In the genomic region with DNA sequence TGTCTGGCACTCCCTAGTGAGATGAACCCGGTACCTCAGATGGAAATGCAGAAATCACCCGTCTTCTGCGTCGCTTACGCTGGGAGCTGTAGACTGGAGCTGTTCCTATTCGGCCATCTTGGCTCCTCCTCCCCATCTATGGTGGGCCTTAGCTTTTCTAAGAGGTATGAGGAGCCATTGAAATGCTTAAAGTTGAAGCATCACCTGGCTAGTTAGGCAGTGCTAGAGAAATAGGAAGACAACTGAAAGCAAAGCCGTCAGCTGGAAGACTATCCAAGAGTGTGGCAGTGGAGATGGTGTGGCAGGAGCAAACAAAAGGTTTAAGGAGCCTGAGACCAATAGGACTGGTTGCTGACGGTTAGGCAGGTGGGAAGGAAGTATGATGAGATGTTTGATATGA, we compare ENCODE assay signal across 6 cellular contexts.
DNase-seq lines count a peak whose midpoint lies in the region; ATAC-seq, FAIRE-seq and TF ChIP-seq lines count a peak whose summit lies in the region.
"Not testable (repeated sequence)": the region's sequence is repeated elsewhere in the genome, so short reads cannot be mapped to it uniquely, and the experiment has no call there.

No MANE protein-coding gene starts in this region.

- H3K18ac ChIP-seq in H1 (ENCODE audit: extremely low read depth, low read length) = not testable (repeated sequence)

- TF ChIP-seq CTCF in H1 (IDR thresholded peaks at IDR 0.05; ENCODE audit: control extremely low read depth in 1 of 3, insufficient read depth in 1 of 3, low read depth in 1 of 3, low read length in 3 of 3) = not testable (repeated sequence)

- H3K4me3 ChIP-seq in CD8-positive, alpha-beta memory T cell (ENCODE audit: low read length) = not testable (repeated sequence)
- H3K4me3 ChIP-seq in H7 (ENCODE audit: insufficient read depth, low read depth, low read length) = peak overlapping the region; percentile 38
- H3K4me3 ChIP-seq in HUES64 (ENCODE audit: low read length) = peak overlapping the region; percentile 52; the same call in 1 of the 2 replicates
- H3K4me3 ChIP-seq in H1 (ENCODE audit: extremely low read depth in 1 of 4, insufficient read depth in 2 of 4, low read depth in 3 of 4, low read length in 4 of 4) = peak overlapping the region in 1 of 4 experiments; percentile 51; a peak in 1 of 8 replicates
- peak overlapping the region; percentile 49 for H3K4me3 ChIP-seq in iPS-18a (ENCODE audit: low read length)

- peak overlapping the region; percentile 37 to 67 for H3K4me2 ChIP-seq in H1 (ENCODE audit: insufficient read depth in 1 of 2, low read depth in 2 of 2, low read length in 2 of 2)

- peaks cover 37 to 40% (median 38%) of the 10 kb centered on the region in 3 donors for H3K4me1 Mint-ChIP-seq in CD8-positive, alpha-beta memory T cell
- peaks cover 24% of the 10 kb centered on the region for H3K4me1 Mint-ChIP-seq in activated T-helper 17 cell treated with anti-CD3 and anti-CD28 coated beads, Interleukin-2, amount 50 U/mL, for 72 hours

- not testable (repeated sequence) for H2BK120ac ChIP-seq in H1 (replicated peaks; ENCODE audit: low read depth, low read length)

- not testable (repeated sequence) for H3K23ac ChIP-seq in H1 (ENCODE audit: insufficient read length)

- H2BK12ac ChIP-seq in H1 (ENCODE audit: low read depth, low read length) = peak overlapping the region; percentile 80; the same call in 1 of the 2 replicates

- ATAC-seq in activated T-helper 17 cell treated with anti-CD3 and anti-CD28 coated beads, Interleukin-2, amount 50 U/mL, for 72 hours (replicated peaks) = not testable (repeated sequence)

- H3K9ac ChIP-seq in HUES64 (ENCODE audit: low read depth, low read length) (0 out of 2 replicates have a peak overlapping the region, but pooled peaks have one; percentile 66), iPS-18a (ENCODE audit: low read length) (peak overlapping the region; percentile 28)
- not testable (repeated sequence) for H3K9ac ChIP-seq in H1 (replicated peaks in 1 of 4; ENCODE audit: extremely low read depth in 1 of 4, low read depth in 3 of 4, low read length in 3 of 4)

- DNase-seq in CD8-positive, alpha-beta memory T cell; H1 (ENCODE audit: low read depth in 1 of 2, low spot score in 2 of 2): not testable (repeated sequence)
- peak; percentile 12 for DNase-seq in H7

- not testable (repeated sequence) for FAIRE-seq in H1 (lab: Jason Lieb, UNC)

- not testable (repeated sequence) for H3K79me2 ChIP-seq in H1 (ENCODE audit: control insufficient read depth in 1 of 2, insufficient read depth in 2 of 2, low read length in 2 of 2)

- H3K36me3 ChIP-seq in CD8-positive, alpha-beta memory T cell (ENCODE audit: insufficient read depth, low read length); H7 (replicated peaks; ENCODE audit: control insufficient read depth, insufficient read depth, low read length); HUES64 (ENCODE audit: insufficient read depth, low read length); H1 (ENCODE audit: control insufficient read depth in 2 of 4, insufficient read depth in 4 of 4, low read length in 3 of 4); iPS-18a (ENCODE audit: control insufficient read depth, low read depth, low read length): not testable (repeated sequence)

- H3K14ac ChIP-seq in H1 (ENCODE audit: insufficient read length) = not testable (repeated sequence)

- H3K4me3 Mint-ChIP-seq in CD8-positive, alpha-beta memory T cell = peak overlapping the region in 1 of 7 donors; percentile 10
- H3K4me3 Mint-ChIP-seq in activated T-helper 17 cell treated with anti-CD3 and anti-CD28 coated beads, Interleukin-2, amount 50 U/mL, for 72 hours = not testable (repeated sequence)

- not testable (repeated sequence) for H3K23me2 ChIP-seq in H1 (ENCODE audit: low read depth, low read length)

- H3K9me3 ChIP-seq in CD8-positive, alpha-beta memory T cell (ENCODE audit: low read length); HUES64 (ENCODE audit: insufficient read depth, low read depth, low read length); H1 (ENCODE audit: insufficient read depth in 2 of 2, low read depth in 1 of 2, low read length in 1 of 2); iPS-18a (ENCODE audit: control insufficient read depth, low read depth, low read length): not testable (repeated sequence)

- not testable (repeated sequence) for H2AFZ ChIP-seq in H1 (ENCODE audit: low read length)

- 87% methylated on average over 7 of the region's 8 CpGs for WGBS in HUES64
- 91% methylated on average over 7 of the region's 8 CpGs; no CpG with 5 or more reads in 1 of the 2 experiments for WGBS in H1 (ENCODE audit: extremely low coverage in 1 of 2, insufficient coverage in 1 of 2, insufficient read length in 1 of 2, insufficient replicate concordance in 2 of 2, low coverage in 1 of 2, low lambda C conversion rate in 2 of 2, missing lambda C conversion rate in 1 of 2), 2 experiments

- H3K27me3 Mint-ChIP-seq in CD8-positive, alpha-beta memory T cell; activated T-helper 17 cell treated with anti-CD3 and anti-CD28 coated beads, Interleukin-2, amount 50 U/mL, for 72 hours: not testable (repeated sequence)

- not testable (repeated sequence) for H2BK15ac ChIP-seq in H1 (ENCODE audit: low read length)

- not testable (repeated sequence) for H3K79me1 ChIP-seq in H1 (ENCODE audit: low read depth, low read length)

- H2BK20ac ChIP-seq in H1 (ENCODE audit: low read length) = not testable (repeated sequence)

- H4K20me1 ChIP-seq in H1 (replicated peaks in 1 of 2; ENCODE audit: control insufficient read depth in 1 of 2, insufficient read depth in 2 of 2, low read length in 2 of 2) = not testable (repeated sequence)

- H3K4me1 ChIP-seq in CD8-positive, alpha-beta memory T cell (ENCODE audit: insufficient read depth, low read length); H1 (replicated peaks in 1 of 4; ENCODE audit: control insufficient read depth in 3 of 4, insufficient read depth in 4 of 4, low read length in 3 of 4): not testable (repeated sequence)
- H3K4me1 ChIP-seq in HUES64 (ENCODE audit: insufficient read depth, low read length) (peaks cover 27% of the 10 kb centered on the region), iPS-18a (ENCODE audit: control insufficient read depth, low read depth, low read length) (peaks cover 13% of the 10 kb centered on the region)

- H3K27ac Mint-ChIP-seq in CD8-positive, alpha-beta memory T cell = peak overlapping the region in 6 of 8 donors; percentile 1 to 81 (median 9)
- H3K27ac Mint-ChIP-seq in activated T-helper 17 cell treated with anti-CD3 and anti-CD28 coated beads, Interleukin-2, amount 50 U/mL, for 72 hours = peak overlapping the region; percentile 61

- TF ChIP-seq RAD21 in H1 (IDR thresholded peaks at IDR 0.05 in 1 of 2, conservative IDR thresholded peaks at IDR 0.05 in 1 of 2; ENCODE audit: low read depth in 2 of 2, low read length in 2 of 2) = not testable (repeated sequence)

- H3K9me3 Mint-ChIP-seq in CD8-positive, alpha-beta memory T cell; activated T-helper 17 cell treated with anti-CD3 and anti-CD28 coated beads, Interleukin-2, amount 50 U/mL, for 72 hours: not testable (repeated sequence)

- H2AK5ac ChIP-seq in H1 (ENCODE audit: low read depth, low read length) = peak overlapping the region; percentile 53; the same call in 1 of the 2 replicates

- not testable (repeated sequence) for H2BK5ac ChIP-seq in H1 (ENCODE audit: low read depth, low read length)

- POLR2A ChIA-PET in CD8-positive, alpha-beta memory T cell (lab: Charles Lee) = not testable (repeated sequence)
- POLR2A ChIA-PET in H1 (lab: Charles Lee; ENCODE audit: partially characterized antibody) = interaction anchor here (1.0 to 1.5 kb wide), 3 partner anchors 12 to 157 kb away, joined by 3 to 4 read pairs (median 3); no protein-coding TSS in a partner anchor

- not testable (repeated sequence) for H4K5ac ChIP-seq in H1 (ENCODE audit: insufficient read length, low read depth, low read length)

- not testable (repeated sequence) for H3K27me3 ChIP-seq in CD8-positive, alpha-beta memory T cell (ENCODE audit: insufficient read depth, low read length, poor library complexity, severe bottlenecking); H7 (ENCODE audit: control insufficient read depth, insufficient read depth, low read length); HUES64 (ENCODE audit: insufficient read depth, low read length); H1 (replicated peaks in 1 of 4; ENCODE audit: control insufficient read depth in 3 of 4, extremely low read depth in 1 of 4, insufficient read depth in 3 of 4, low read length in 3 of 4)
- peaks cover 14% of the 10 kb centered on the region for H3K27me3 ChIP-seq in iPS-18a (ENCODE audit: control insufficient read depth, insufficient read depth, low read length)

- TF ChIP-seq EP300 in H1 (IDR thresholded peaks at IDR 0.05; ENCODE audit: borderline replicate concordance in 1 of 2, low read depth in 2 of 2, low read length in 2 of 2) = not testable (repeated sequence)

- H3K56ac ChIP-seq in H1 (replicated peaks; ENCODE audit: insufficient read length, low read depth, low read length) = not testable (repeated sequence)

- not testable (repeated sequence) for H4K8ac ChIP-seq in H1 (ENCODE audit: extremely low read depth, insufficient read depth, low read length)

- H3K27ac ChIP-seq in CD8-positive, alpha-beta memory T cell (ENCODE audit: low read depth, low read length); HUES64 (ENCODE audit: low read depth, low read length); H1 (ENCODE audit: low read depth, low read length); iPS-18a (ENCODE audit: low read length): not testable (repeated sequence)

- CTCF ChIA-PET in CD8-positive, alpha-beta memory T cell (lab: Charles Lee) = not testable (repeated sequence)
- CTCF ChIA-PET in H1 (lab: Charles Lee; ENCODE audit: partially characterized antibody) = interaction anchor here (1.5 kb wide), 1 partner anchor 159 kb away, joined by 4 read pairs; no protein-coding TSS in a partner anchor

- peak overlapping the region; percentile 4 for H3K4ac ChIP-seq in H1 (replicated peaks; ENCODE audit: insufficient read length, low read depth, low read length)

- not testable (repeated sequence) for TF ChIP-seq POLR2A in H1 (IDR thresholded peaks at IDR 0.05; ENCODE audit: control extremely low read depth in 1 of 2, low read depth in 2 of 2, low read length in 2 of 2)

- H3K36me3 Mint-ChIP-seq in CD8-positive, alpha-beta memory T cell = peaks cover 11 to 48% (median 22%) of the 10 kb centered on the region in 3 donors
- peaks cover 77% of the 10 kb centered on the region for H3K36me3 Mint-ChIP-seq in activated T-helper 17 cell treated with anti-CD3 and anti-CD28 coated beads, Interleukin-2, amount 50 U/mL, for 72 hours (ENCODE audit: low read depth)

- not testable (repeated sequence) for H4K91ac ChIP-seq in H1 (replicated peaks; ENCODE audit: insufficient read length, low read length)

TF ChIP-seq in H1, 55 proteins besides CTCF, POLR2A, EP300 and RAD21:
- TF ChIP-seq ASH2L (IDR thresholded peaks at IDR 0.05; ENCODE audit: low read length) = peak; percentile 0
- 0 out of 2 replicates have a peak, but pooled peaks have one; percentile 22 for TF ChIP-seq YY1 (IDR thresholded peaks at IDR 0.05; ENCODE audit: low read depth, low read length)
